Comparison of ENCODE assay signal across 8 cellular contexts in the genomic region with DNA sequence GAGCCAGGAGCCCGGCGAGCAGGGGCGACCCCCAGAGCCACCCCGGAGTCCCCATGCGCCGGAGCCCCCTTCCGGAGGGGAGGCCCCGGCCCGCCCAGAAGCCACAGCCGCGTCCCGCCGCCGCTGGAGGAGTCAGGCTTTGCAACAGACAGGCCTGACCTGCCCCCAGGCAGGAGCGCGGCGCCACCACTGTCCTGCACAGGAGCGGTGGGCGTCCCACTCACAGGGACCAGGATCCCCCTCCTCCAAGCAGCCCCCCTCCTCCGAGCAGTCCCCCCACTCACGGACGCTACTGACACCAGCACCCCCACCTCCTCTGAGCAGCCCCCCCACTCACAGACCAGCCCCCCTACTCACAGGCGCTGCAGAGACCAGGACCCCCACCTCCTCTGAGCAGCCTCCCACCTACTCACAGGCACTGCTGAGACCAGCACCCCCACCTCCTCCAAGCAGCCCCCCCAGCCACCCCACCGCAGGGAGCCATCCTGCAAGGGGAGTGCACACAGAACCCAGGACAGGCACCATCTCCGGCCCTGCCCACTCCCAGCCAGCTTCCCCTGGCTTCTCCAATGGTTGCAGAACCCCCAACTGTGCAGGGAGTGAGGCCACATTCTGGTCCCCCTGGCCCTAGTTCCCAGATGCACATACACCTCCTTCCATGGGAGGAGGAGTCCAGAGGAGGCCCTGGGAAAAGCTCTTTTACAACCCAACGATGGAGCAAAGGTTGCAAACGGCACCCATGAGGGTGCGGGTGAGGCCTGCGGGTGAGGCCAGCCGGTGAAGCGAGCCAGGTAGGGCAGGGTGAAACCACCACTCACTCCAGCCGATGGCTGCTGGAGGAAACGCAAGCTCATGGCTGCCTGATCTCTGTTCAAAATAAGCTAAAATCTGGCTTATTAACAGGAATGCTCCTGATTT.
A peak's percentile ranks its signal among the peaks of the same experiment; 100 is the strongest.
DNase-seq lines count a peak whose midpoint lies in the region; ATAC-seq and TF ChIP-seq lines count a peak whose summit lies in the region.

No MANE protein-coding gene starts in this region.

- H3K4me3 ChIP-seq in GM12865 (ENCODE audit: low read depth, low read length) (peak overlapping the region; percentile 63), fibroblast of pulmonary artery (replicated peaks; ENCODE audit: low read depth, low read length) (peak overlapping the region; percentile 70)

- H3K9me3 Mint-ChIP-seq in activated CD4-positive, alpha-beta T cell treated with anti-CD3 and anti-CD28 coated beads, Interleukin-2, amount 10 ng/mL, durations not matched to agents 24 days and 14 days: no peaks in the 10 kb centered on the region

- H3K4me3 Mint-ChIP-seq in activated CD4-positive, alpha-beta T cell treated with anti-CD3 and anti-CD28 coated beads, Interleukin-2, amount 10 ng/mL, durations not matched to agents 24 days and 14 days: peak overlapping the region; percentile 88

- intact Hi-C loops in activated CD4-positive, alpha-beta T cell treated with anti-CD3 and anti-CD28 coated beads, Interleukin-2, amount 10 ng/mL, durations not matched to agents 24 days and 14 days (cut with micrococcal nuclease): no loop called here

- H3K27me3 Mint-ChIP-seq in activated CD4-positive, alpha-beta T cell treated with anti-CD3 and anti-CD28 coated beads, Interleukin-2, amount 10 ng/mL, durations not matched to agents 24 days and 14 days: no peaks in the 10 kb centered on the region

- DNase-seq in GM12865 (ENCODE audit: low read depth) (peak; percentile 49), fibroblast of pulmonary artery (ENCODE audit: low read depth) (no peak), omental fat pad (ENCODE audit: low spot score) (no peak), COLO829 (ENCODE audit: low spot score) (no peak), NK-92 (lab: John Stamatoyannopoulos, UW; ENCODE audit: unreplicated experiment) (no peak), Kasumi-1 (lab: John Stamatoyannopoulos, UW) (no peak)
- no peak for DNase-seq in activated CD4-positive, alpha-beta T cell treated with anti-CD3 and anti-CD28 coated beads, Interleukin-2, amount 10 ng/mL, durations not matched to agents 24 days and 14 days

- H3K36me3 Mint-ChIP-seq in activated CD4-positive, alpha-beta T cell treated with anti-CD3 and anti-CD28 coated beads, Interleukin-2, amount 10 ng/mL, durations not matched to agents 24 days and 14 days (ENCODE audit: low read depth): peaks cover 13% of the 10 kb centered on the region

- H3K27ac Mint-ChIP-seq in activated CD4-positive, alpha-beta T cell treated with anti-CD3 and anti-CD28 coated beads, Interleukin-2, amount 10 ng/mL, durations not matched to agents 24 days and 14 days: peak overlapping the region; percentile 83

- H3K4me1 Mint-ChIP-seq in activated CD4-positive, alpha-beta T cell treated with anti-CD3 and anti-CD28 coated beads, Interleukin-2, amount 10 ng/mL, durations not matched to agents 24 days and 14 days: peaks cover 35% of the 10 kb centered on the region

- ATAC-seq in HG03432 (IDR thresholded peaks at IDR 0.05; ENCODE audit: unreplicated experiment): peak; percentile 26
- peak; percentile 2 for ATAC-seq in omental fat pad (ENCODE audit: low FRiP score)

- TF ChIP-seq CTCF in GM12865 (IDR thresholded peaks at IDR 0.05; ENCODE audit: insufficient read depth, low read depth, low read length, missing control alignments) (peak; percentile 2), fibroblast of pulmonary artery (IDR thresholded peaks at IDR 0.05; ENCODE audit: low read length, missing control alignments) (no peak), omental fat pad (IDR thresholded peaks at IDR 0.05) (no peak)
